ENCODE assay signal across 8 cellular contexts in genomic region chr5:129852747-129853352, GRCh38. TPM values are rescaled to one million over a fixed set of nuclear protein-coding genes. Genes with fewer than 3 reads are reported as not detected.
A peak's percentile ranks its signal among the peaks of the same experiment; 100 is the strongest.
DNase-seq lines count a peak whose midpoint lies in the region; ATAC-seq and TF ChIP-seq lines count a peak whose summit lies in the region.

No MANE protein-coding gene starts in this region.

- H4K20me1 ChIP-seq in PC-3 (ENCODE audit: low read length): no peaks in the 10 kb centered on the region

- H3K9me3 ChIP-seq in PC-3 (ENCODE audit: low read length) (no peaks in the 10 kb centered on the region), thoracic aorta (no peaks in the 10 kb centered on the region)

- no peak overlapping the region for H3K4me2 ChIP-seq in PC-3 (ENCODE audit: low read length)

- H3K4me3 ChIP-seq in PC-3 (ENCODE audit: low read length) (no peak overlapping the region), fibroblast of villous mesenchyme (ENCODE audit: low read depth, low read length) (no peak overlapping the region), thoracic aorta (no peak overlapping the region)

- H3K4me1 ChIP-seq in PC-3 (ENCODE audit: insufficient read depth, low read length) (peaks cover 4% of the 10 kb centered on the region; the same call in 1 of the 2 replicates), thoracic aorta (ENCODE audit: control insufficient read depth in 1 of 2, low read depth in 2 of 2) (no peaks in the 10 kb centered on the region)

- TF ChIP-seq CTCF in PC-3 (conservative IDR thresholded peaks at IDR 0.05; ENCODE audit: low read depth, low read length): peak; percentile 93
- peak; percentile 98 for TF ChIP-seq CTCF in fibroblast of villous mesenchyme (IDR thresholded peaks at IDR 0.05; ENCODE audit: insufficient read depth, low read depth, low read length)
- peak; percentile 76 for TF ChIP-seq CTCF in thoracic aorta (IDR thresholded peaks at IDR 0.05)

- CTCF ChIA-PET in PC-3 (lab: Charles Lee): interaction anchor here (0.7 to 2.5 kb wide), 3 partner anchors 54 to 83 kb away, joined by 3 to 21 read pairs (median 4); no protein-coding TSS in a partner anchor

- no TSS peak for BruUV-seq in PC-3 (replicated peaks; lab: Mats Ljungman, UMichigan)

- no peak overlapping the region for H2AFZ ChIP-seq in PC-3 (ENCODE audit: low read length)

- H3K79me2 ChIP-seq in PC-3 (ENCODE audit: low read length): no peaks in the 10 kb centered on the region

- H3K27ac ChIP-seq in PC-3 (ENCODE audit: low read length) (no peak overlapping the region), thoracic aorta (no peak overlapping the region)

- ATAC-seq in GM19397 (IDR thresholded peaks at IDR 0.05; ENCODE audit: unreplicated experiment): peak; percentile 93
- peak; percentile 96 for ATAC-seq in HG03460 (IDR thresholded peaks at IDR 0.05; ENCODE audit: unreplicated experiment)
- peak; percentile 96 for ATAC-seq in PC-3
- ATAC-seq in thoracic aorta (ENCODE audit: insufficient number of reproducible peaks, low FRiP score, low read depth): no peak

- peaks cover 4% of the 10 kb centered on the region; the same call in 1 of the 2 replicates for H3K27me3 ChIP-seq in PC-3 (ENCODE audit: low read length)
- no peaks in the 10 kb centered on the region for H3K27me3 ChIP-seq in thoracic aorta (replicated peaks; ENCODE audit: insufficient read depth)

- POLR2A ChIA-PET in PC-3 (lab: Charles Lee; ENCODE audit: unreplicated experiment): no interaction called here

- intact Hi-C loops in PC-3 (cut with micrococcal nuclease): loop anchor here (1.0 to 2.0 kb wide), 2 partner anchors 82 to 1258 kb away; no protein-coding TSS in a partner anchor

- DNase-seq in COR-L47 (lab: John Stamatoyannopoulos, UW) (peak; percentile 40), PC-3 (peak; percentile 77), activated T-helper 1 cell treated with Interleukin-2 at 50 U/mL for 16 hours (ENCODE audit: low read depth) (peak; percentile 31), fibroblast of villous mesenchyme (ENCODE audit: low read depth) (peak; percentile 72), nucleus accumbens (lab: John Stamatoyannopoulos, UW) (peak in 54 of 56 donors; percentile 0 to 90 (median 56)), thoracic aorta (ENCODE audit: low spot score) (peak; percentile 21)

- H3K9me2 ChIP-seq in PC-3 (replicated peaks; ENCODE audit: low read length): no peaks in the 10 kb centered on the region

- no peaks in the 10 kb centered on the region for H3K36me3 ChIP-seq in PC-3 (ENCODE audit: low read depth, low read length)
- H3K36me3 ChIP-seq in thoracic aorta: no peaks in the 10 kb centered on the region

- no peaks in the 10 kb centered on the region for H3F3A ChIP-seq in PC-3 (ENCODE audit: low read length, unreplicated experiment)

- H3K9ac ChIP-seq in PC-3 (ENCODE audit: low read length): no peak overlapping the region

RNA-seq across cellular contexts. Expression of gene CHSY3, which starts 51.4 kb away (rescaled TPM):
- total RNA-seq in PC-3 (2014; rRNA removed): 1.7 and 1.8 TPM in 2 replicates
- total RNA-seq in fibroblast of villous mesenchyme: 9.9 and 11.3 TPM in 2 replicates
- total RNA-seq in thoracic aorta: 10 to 100 TPM; 24.3 to 28.3 TPM

Comparison
In these comparisons a context has a peak if more than half of its experiments do, and no peak if none do; other contexts are left out.
1. DNase-seq: peak in every context shown above with its lines; median percentile 77 in PC-3; 72 in fibroblast of villous mesenchyme; 56 in nucleus accumbens; 40 in COR-L47; 31 in activated T-helper 1 cell treated with Interleukin-2 at 50 U/mL for 16 hours; 21 in thoracic aorta.